In genomic region chr2:58535182-58535581, GRCh38 we compare ENCODE assay signal across 9 cellular contexts.
DNase-seq lines count a peak whose midpoint lies in the region; ATAC-seq and TF ChIP-seq lines count a peak whose summit lies in the region.
"Had no signal": no experiment of that assay in that cellular context is flagged by ENCODE, and none has a peak within 500 bp of the region (broad histone marks: within the 10 kb centered on the region; RNA-seq: fewer than 3 reads in every experiment).

No MANE protein-coding gene starts in this region.

- H3K27ac ChIP-seq in hepatocyte = no peak overlapping the region

- intact Hi-C loops in mucosa of descending colon (cut with DNase I, micrococcal nuclease) = no loop called here

- H2AFZ ChIP-seq in hepatocyte = no peak overlapping the region

- H3K36me3 Mint-ChIP-seq in activated CD8-positive, alpha-beta memory T cell treated with anti-CD3 and anti-CD28 coated beads, Interleukin-2, amount 10 ng/mL, durations not matched to agents 7 days and 5 days = no peaks in the 10 kb centered on the region

- no peaks in the 10 kb centered on the region for H3K9me2 ChIP-seq in hepatocyte (replicated peaks; ENCODE audit: insufficient read depth)

- H3K4me3 Mint-ChIP-seq in activated CD8-positive, alpha-beta memory T cell treated with anti-CD3 and anti-CD28 coated beads, Interleukin-2, amount 10 ng/mL, durations not matched to agents 7 days and 5 days = no peak overlapping the region
- H3K4me3 Mint-ChIP-seq: activated naive CD4-positive, alpha-beta T cell treated with anti-CD3 and anti-CD28 coated beads for 36 hours had no signal

- H3K4me1 ChIP-seq in hepatocyte (ENCODE audit: insufficient read depth) (peaks cover 5% of the 10 kb centered on the region), mucosa of descending colon (ENCODE audit: low read depth) (no peaks in the 10 kb centered on the region)

- H3K27me3 ChIP-seq in hepatocyte = no peaks in the 10 kb centered on the region

- no peaks in the 10 kb centered on the region for H3K4me1 Mint-ChIP-seq in activated CD8-positive, alpha-beta memory T cell treated with anti-CD3 and anti-CD28 coated beads, Interleukin-2, amount 10 ng/mL, durations not matched to agents 7 days and 5 days

- H3K4me3 ChIP-seq in hepatocyte = no peak overlapping the region
- no peak overlapping the region for H3K4me3 ChIP-seq in mucosa of descending colon

- no peak for TF ChIP-seq CTCF in hepatocyte (IDR thresholded peaks at IDR 0.05; ENCODE audit: poor library complexity)
- no peak for TF ChIP-seq CTCF in mucosa of descending colon (IDR thresholded peaks at IDR 0.05)

- H3K79me2 ChIP-seq in hepatocyte = no peaks in the 10 kb centered on the region

- peaks cover 6% of the 10 kb centered on the region for H3K27me3 Mint-ChIP-seq in activated CD8-positive, alpha-beta memory T cell treated with anti-CD3 and anti-CD28 coated beads, Interleukin-2, amount 10 ng/mL, durations not matched to agents 7 days and 5 days

- peak; percentile 80 for DNase-seq in COR-L47 (lab: John Stamatoyannopoulos, UW)
- DNase-seq in NCI-H1048 (lab: John Stamatoyannopoulos, UW) = peak; percentile 7
- DNase-seq in NCI-H345 (lab: John Stamatoyannopoulos, UW) = peak; percentile 74
- DNase-seq in hepatocyte (ENCODE audit: low spot score) = peak; percentile 6
- DNase-seq in hypothalamus (lab: John Stamatoyannopoulos, UW) = no peak
- no peak for DNase-seq in mucosa of descending colon
- DNase-seq in stimulated activated CD4-positive, alpha-beta T cell treated with anti-CD3 and anti-CD28 coated beads, Interleukin-4, amount 100 ng/mL, for 1 hour = no peak
- no peak for DNase-seq in activated CD8-positive, alpha-beta memory T cell treated with anti-CD3 and anti-CD28 coated beads, Interleukin-2, amount 10 ng/mL, durations not matched to agents 7 days and 5 days
- DNase-seq: activated naive CD4-positive, alpha-beta T cell treated with anti-CD3 and anti-CD28 coated beads for 36 hours had no signal

- no peak for ATAC-seq in mucosa of descending colon
- no peak for ATAC-seq in activated CD8-positive, alpha-beta memory T cell treated with anti-CD3 and anti-CD28 coated beads, Interleukin-2, amount 10 ng/mL, durations not matched to agents 7 days and 5 days

- no peaks in the 10 kb centered on the region for H3K9me3 ChIP-seq in hepatocyte (ENCODE audit: low read depth)
- H3K9me3 ChIP-seq in mucosa of descending colon = no peaks in the 10 kb centered on the region

- H4K20me1 ChIP-seq in hepatocyte (ENCODE audit: insufficient read depth, poor library complexity, severe bottlenecking) = no peaks in the 10 kb centered on the region

- no peak overlapping the region for H3K27ac Mint-ChIP-seq in activated CD8-positive, alpha-beta memory T cell treated with anti-CD3 and anti-CD28 coated beads, Interleukin-2, amount 10 ng/mL, durations not matched to agents 7 days and 5 days
- H3K27ac Mint-ChIP-seq: activated naive CD4-positive, alpha-beta T cell treated with anti-CD3 and anti-CD28 coated beads for 36 hours had no signal

- H3K36me3 ChIP-seq in hepatocyte (replicated peaks; ENCODE audit: insufficient read depth, low read depth) (no peaks in the 10 kb centered on the region), mucosa of descending colon (ENCODE audit: low read depth) (no peaks in the 10 kb centered on the region)

- H3K4me2 ChIP-seq in hepatocyte = no peak overlapping the region

- no peaks in the 10 kb centered on the region for H3K9me3 Mint-ChIP-seq in activated CD8-positive, alpha-beta memory T cell treated with anti-CD3 and anti-CD28 coated beads, Interleukin-2, amount 10 ng/mL, durations not matched to agents 7 days and 5 days (ENCODE audit: low read depth)
- H3K9me3 Mint-ChIP-seq: activated naive CD4-positive, alpha-beta T cell treated with anti-CD3 and anti-CD28 coated beads for 36 hours had no signal

- CTCF ChIA-PET in activated CD8-positive, alpha-beta memory T cell treated with anti-CD3 and anti-CD28 coated beads, Interleukin-2, amount 10 ng/mL, durations not matched to agents 7 days and 5 days (lab: Charles Lee) = no interaction called here

- WGBS in hepatocyte (ENCODE audit: low lambda C conversion rate, missing lambda C conversion rate) = 25% methylated on average over 1 of the region's 1 CpG

Comparison
In these comparisons a context has a peak if more than half of its experiments do, and no peak if none do; other contexts are left out.
1. DNase-seq: peak in COR-L47 (single experiment), NCI-H1048 (single experiment), NCI-H345 (single experiment) and hepatocyte (single experiment); none in hypothalamus (0 of 51), mucosa of descending colon (0 of 3), stimulated activated CD4-positive, alpha-beta T cell treated with anti-CD3 and anti-CD28 coated beads, Interleukin-4, amount 100 ng/mL, for 1 hour (single experiment) and activated CD8-positive, alpha-beta memory T cell treated with anti-CD3 and anti-CD28 coated beads, Interleukin-2, amount 10 ng/mL, durations not matched to agents 7 days and 5 days (single experiment).